8 cellular contexts compared by ENCODE assay signal in genomic region chr10:43120948-43121290, GRCh38. TPM values are rescaled to one million over a fixed set of nuclear protein-coding genes. Genes with fewer than 3 reads are reported as not detected.
DNase-seq lines count a peak whose midpoint lies in the region; ATAC-seq lines count a peak whose summit lies in the region.

No MANE protein-coding gene starts in this region.

- ATAC-seq in GM19043 (IDR thresholded peaks at IDR 0.05; ENCODE audit: low read depth, unreplicated experiment) (peak; percentile 92), HG02981 (IDR thresholded peaks at IDR 0.05; ENCODE audit: unreplicated experiment) (peak; percentile 93), left cardiac atrium (peak; percentile 49 to 70)
- ATAC-seq in stimulated activated naive CD8-positive, alpha-beta T cell treated with anti-CD3 and anti-CD28 coated beads, Interleukin-15, amount 100 ng/mL, for 72 hours, result peak; percentile 97

- DNase-seq in left cardiac atrium (no peak), DMS153 (lab: John Stamatoyannopoulos, UW) (no peak), AG08395 (ENCODE audit: low spot score) (no peak), iPS-NIHi7 (ENCODE audit: extremely low spot score) (no peak)
- peak; percentile 72 to 88 for DNase-seq in stimulated activated naive CD8-positive, alpha-beta T cell treated with anti-CD3 and anti-CD28 coated beads, Interleukin-15, amount 100 ng/mL, for 72 hours

- peak overlapping the region; percentile 99 for H3K27ac Mint-ChIP-seq in T-helper 1 cell treated with Interleukin-12 subunit alpha and Interleukin-12 subunit beta and Interleukin-4 antibody, amounts not matched to agents 30 μg/mL and 1 μg/mL, for 36 hours
- H3K27ac Mint-ChIP-seq in stimulated activated naive CD8-positive, alpha-beta T cell treated with anti-CD3 and anti-CD28 coated beads, Interleukin-15, amount 100 ng/mL, for 72 hours, result peak overlapping the region; percentile 77 to 98

- H3K9me3 Mint-ChIP-seq in T-helper 1 cell treated with Interleukin-12 subunit alpha and Interleukin-12 subunit beta and Interleukin-4 antibody, amounts not matched to agents 30 μg/mL and 1 μg/mL, for 36 hours, result no peaks in the 10 kb centered on the region
- H3K9me3 Mint-ChIP-seq in stimulated activated naive CD8-positive, alpha-beta T cell treated with anti-CD3 and anti-CD28 coated beads, Interleukin-15, amount 100 ng/mL, for 72 hours, result no peaks in the 10 kb centered on the region

- intact Hi-C loops in left cardiac atrium (cut with DNase I), result no loop called here

- H3K36me3 Mint-ChIP-seq in T-helper 1 cell treated with Interleukin-12 subunit alpha and Interleukin-12 subunit beta and Interleukin-4 antibody, amounts not matched to agents 30 μg/mL and 1 μg/mL, for 36 hours (ENCODE audit: low read depth), result no peaks in the 10 kb centered on the region

- peak overlapping the region; percentile 78 for H3K4me3 Mint-ChIP-seq in T-helper 1 cell treated with Interleukin-12 subunit alpha and Interleukin-12 subunit beta and Interleukin-4 antibody, amounts not matched to agents 30 μg/mL and 1 μg/mL, for 36 hours
- peak overlapping the region; percentile 69 to 76 for H3K4me3 Mint-ChIP-seq in stimulated activated naive CD8-positive, alpha-beta T cell treated with anti-CD3 and anti-CD28 coated beads, Interleukin-15, amount 100 ng/mL, for 72 hours

- H3K27me3 Mint-ChIP-seq in T-helper 1 cell treated with Interleukin-12 subunit alpha and Interleukin-12 subunit beta and Interleukin-4 antibody, amounts not matched to agents 30 μg/mL and 1 μg/mL, for 36 hours (ENCODE audit: low read depth), result no peaks in the 10 kb centered on the region
- peaks cover 9% of the 10 kb centered on the region for H3K27me3 Mint-ChIP-seq in stimulated activated naive CD8-positive, alpha-beta T cell treated with anti-CD3 and anti-CD28 coated beads, Interleukin-15, amount 100 ng/mL, for 72 hours

- H3K4me1 Mint-ChIP-seq in T-helper 1 cell treated with Interleukin-12 subunit alpha and Interleukin-12 subunit beta and Interleukin-4 antibody, amounts not matched to agents 30 μg/mL and 1 μg/mL, for 36 hours (ENCODE audit: low read depth), result peaks cover 61% of the 10 kb centered on the region
- peaks cover 50% of the 10 kb centered on the region for H3K4me1 Mint-ChIP-seq in stimulated activated naive CD8-positive, alpha-beta T cell treated with anti-CD3 and anti-CD28 coated beads, Interleukin-15, amount 100 ng/mL, for 72 hours

RNA-seq across cellular contexts. Expression of gene CSGALNACT2, which starts 17.3 kb away (rescaled TPM):
- 10 to 100 TPM; 12.0 to 17.0 TPM for total RNA-seq in left cardiac atrium

RNA-seq across cellular contexts. Expression of gene RET, which starts 44.0 kb away (rescaled TPM):
- total RNA-seq in left cardiac atrium, result 1 to 10 TPM in 1 of 2 donors, under 1 TPM in 1; 0.84 to 6.1 TPM

Comparison
In these comparisons a context has a peak if more than half of its experiments do, and no peak if none do; other contexts are left out.
1. DNase-seq: peak in stimulated activated naive CD8-positive, alpha-beta T cell treated with anti-CD3 and anti-CD28 coated beads, Interleukin-15, amount 100 ng/mL, for 72 hours (2 of 2); none in left cardiac atrium (single experiment), DMS153 (single experiment), AG08395 (single experiment) and iPS-NIHi7 (single experiment).
2. Peak in every context shown above with its lines, with median percentiles within 50 percentile points of each other: ATAC-seq.